Comparison of ENCODE assay signal across 8 cellular contexts in genomic region chr1:21779613-21780521, GRCh38. TPM values are rescaled to one million over a fixed set of nuclear protein-coding genes. Genes with fewer than 3 reads are reported as not detected.
A peak's percentile ranks its signal among the peaks of the same experiment; 100 is the strongest.
DNase-seq lines count a peak whose midpoint lies in the region; ATAC-seq and TF ChIP-seq lines count a peak whose summit lies in the region.

No MANE protein-coding gene starts in this region.

- TF ChIP-seq CTCF in Loucy (conservative IDR thresholded peaks at IDR 0.05; ENCODE audit: low read length) (no peak), adrenal gland (IDR thresholded peaks at IDR 0.05) (no peak)

- H4K20me1 ChIP-seq in Loucy (ENCODE audit: insufficient read depth, low read length, poor library complexity, severe bottlenecking), result peaks cover 37% of the 10 kb centered on the region

- peak overlapping the region; percentile 72 for H3K4me2 ChIP-seq in Loucy (ENCODE audit: low read depth, low read length, poor library complexity, severe bottlenecking)

- H3K9me2 ChIP-seq in Loucy (replicated peaks; ENCODE audit: low read depth, low read length), result no peaks in the 10 kb centered on the region

- H3K79me2 ChIP-seq in Loucy (ENCODE audit: insufficient read depth, low read length), result peaks cover 78% of the 10 kb centered on the region

- no peak for ATAC-seq in left colon

- H3K27me3 ChIP-seq in Loucy (ENCODE audit: insufficient read depth, low read length, poor library complexity, severe bottlenecking) (no peaks in the 10 kb centered on the region), adrenal gland (no peaks in the 10 kb centered on the region)

- no peaks in the 10 kb centered on the region for H3K36me3 ChIP-seq in Loucy (ENCODE audit: insufficient read depth, low read length)
- H3K36me3 ChIP-seq in adrenal gland (replicated peaks in 1 of 2), result no peaks in the 10 kb centered on the region

- H3K9me3 ChIP-seq in Loucy (ENCODE audit: insufficient read depth, low read depth, low read length), result no peaks in the 10 kb centered on the region
- H3K9me3 ChIP-seq in adrenal gland (replicated peaks in 1 of 3), result no peaks in the 10 kb centered on the region

- DNase-seq in adrenal gland, result peak in 2 of 7 donors; percentile 45 to 50
- peak; percentile 43 for DNase-seq in stimulated activated CD4-positive, alpha-beta T cell treated with anti-CD3 and anti-CD28 coated beads, Interleukin-4, amount 100 ng/mL, for 1 hour
- no peak for DNase-seq in kidney tubule cell (ENCODE audit: low spot score)
- DNase-seq in DMS114 treated with DMSO at 0.1 percent for 48 hours (lab: John Stamatoyannopoulos, UW; ENCODE audit: unreplicated experiment), result no peak
- no peak for DNase-seq in NCI-H524 treated with DMSO at 0.1 percent for 48 hours (lab: John Stamatoyannopoulos, UW)
- DNase-seq in left colon, result no peak

- H3F3A ChIP-seq in Loucy (ENCODE audit: low read depth), result 0 out of 2 replicates have a peak, but pooled peaks cover 2% of the 10 kb centered on the region

- H3K4me1 ChIP-seq in Loucy (ENCODE audit: insufficient read depth, low read length, poor library complexity, severe bottlenecking) (peaks cover 22% of the 10 kb centered on the region), adrenal gland (replicated peaks in 1 of 2) (peaks cover 18 to 35% of the 10 kb centered on the region in 2 donors)

- peak overlapping the region; percentile 6 to 100 (median 21) for H3K27ac ChIP-seq in adrenal gland

- TF ChIP-seq POLR2A in GM19099 (IDR thresholded peaks at IDR 0.05; ENCODE audit: extremely low read depth, insufficient read length, low read depth) (peak; percentile 50), adrenal gland (IDR thresholded peaks at IDR 0.05) (no peak)

- H3K9ac ChIP-seq in Loucy (ENCODE audit: low read depth, low read length, poor library complexity, severe bottlenecking), result no peak overlapping the region

- WGBS in adrenal gland, 4 donors, result 72 to 76% (median 73%) methylated on average over 12 of the region's 12 CpGs

- H3K4me3 ChIP-seq in Loucy (ENCODE audit: low read length, poor library complexity, severe bottlenecking) (peak overlapping the region; percentile 45), adrenal gland (no peak overlapping the region)

- intact Hi-C loops in adrenal gland (cut with DNase I) (no loop called here), left colon (cut with DNase I, micrococcal nuclease) (no loop called here)

- no peak overlapping the region for H2AFZ ChIP-seq in Loucy (ENCODE audit: low read length)

RNA-seq across cellular contexts. Expression of gene USP48, which starts 3.1 kb away (rescaled TPM):
- total RNA-seq in adrenal gland, result 100 to 1,000 TPM in 5 of 8 donors, 10 to 100 TPM in 3; 35.9 to 156 (median 112) TPM
- polyA plus RNA-seq in adrenal gland, result 10 to 100 TPM; 47.5 to 95.8 (median 56.9) TPM
- total RNA-seq in left colon, result 10 to 100 TPM; 44.6 to 48.6 TPM

RNA-seq across cellular contexts. Expression of gene LDLRAD2, which starts 32.2 kb away (rescaled TPM):
- total RNA-seq in adrenal gland (1 to 10 TPM in 4 of 8 donors, under 1 TPM in 3, not detected in 1; 0.35 to 1.7 (median 1.1) TPM), left colon (under 1 TPM; 0.09 to 0.39 TPM)
- polyA plus RNA-seq in adrenal gland, result 1 to 10 TPM in 2 of 3 donors, under 1 TPM in 1; 0.16 to 9.4 (median 5.4) TPM
